ENCODE assay signal across 8 cellular contexts in genomic region chr22:29225422-29226090, GRCh38. TPM values are rescaled to one million over a fixed set of nuclear protein-coding genes. Genes with fewer than 3 reads are reported as not detected.
A peak's percentile ranks its signal among the peaks of the same experiment; 100 is the strongest.
DNase-seq lines count a peak whose midpoint lies in the region; ATAC-seq, FAIRE-seq and TF ChIP-seq lines count a peak whose summit lies in the region.
"Had no signal": no experiment of that assay in that cellular context is flagged by ENCODE, and none has a peak within 500 bp of the region (broad histone marks: within the 10 kb centered on the region; RNA-seq: fewer than 3 reads in every experiment).

No MANE protein-coding gene starts in this region.

- H3K27me3 ChIP-seq in GM12878 (replicated peaks in 1 of 2; ENCODE audit: control insufficient read depth in 2 of 2, insufficient read depth in 2 of 2, low read length in 1 of 2) = no peaks in the 10 kb centered on the region

- WGBS in GM12878 (ENCODE audit: insufficient coverage, insufficient replicate concordance, low lambda C conversion rate, missing lambda C conversion rate) = 43% methylated on average over 16 of the region's 16 CpGs

- SMC1A ChIA-PET in GM12878 (lab: Charles Lee; ENCODE audit: uncharacterized antibody, unreplicated experiment) = interaction anchor here (1.2 kb wide), 1 partner anchor 71 kb away, joined by 3 read pairs; no protein-coding TSS in a partner anchor

- no peak for FAIRE-seq in GM12878 (lab: Jason Lieb, UNC)

- no peak overlapping the region for H3K9ac ChIP-seq in GM12878 (ENCODE audit: control insufficient read depth, insufficient read depth, low read length)

- no peaks in the 10 kb centered on the region for H3K4me1 ChIP-seq in GM12878 (ENCODE audit: control insufficient read depth, insufficient read depth, low read length)

- CTCF ChIA-PET in GM12878 (lab: Yijun Ruan, JAX) = interaction anchor here (0.6 to 1.1 kb wide), 2 partner anchors 16 to 22 kb away, joined by 3 to 4 read pairs; no protein-coding TSS in a partner anchor

- ATAC-seq in GM12878 = peak; percentile 14
- ATAC-seq in left lobe of liver = peak; percentile 62
- ATAC-seq: HCT116 had no signal

- TF ChIP-seq RAD21 in GM12878 (IDR thresholded peaks at IDR 0.05; ENCODE audit: insufficient read depth, low read depth, low read length) = no peak

- intact Hi-C loops in GM12878 (cut with micrococcal nuclease; ENCODE audit: unreplicated experiment) = no loop called here

- H3K36me3 ChIP-seq in GM12878 (ENCODE audit: control insufficient read depth in 2 of 2, insufficient read depth in 2 of 2, low read length in 1 of 2) = no peaks in the 10 kb centered on the region; a peak in 1 of 4 replicates

- no peak for TF ChIP-seq CTCF in GM12878 (IDR thresholded peaks at IDR 0.05 in 2 of 3, conservative IDR thresholded peaks at IDR 0.05 in 1 of 3; ENCODE audit: control insufficient read depth in 2 of 3, extremely low read depth in 1 of 3, insufficient read depth in 1 of 3, low read depth in 3 of 3, low read length in 3 of 3)

- H3K27ac ChIP-seq in GM12878 (ENCODE audit: control insufficient read depth, insufficient read depth) = no peak overlapping the region

- peak; percentile 12; the same call in 1 of the 2 replicates for TF ChIP-seq POLR2A in GM12878 (IDR thresholded peaks at IDR 0.05; ENCODE audit: low read depth, low read length)

- no peak overlapping the region for H2AFZ ChIP-seq in GM12878 (ENCODE audit: control insufficient read depth, low read depth, low read length)

- no peak overlapping the region for H3K4me2 ChIP-seq in GM12878 (ENCODE audit: control insufficient read depth, insufficient read depth)

- POLR2A ChIA-PET in GM12878 (lab: Charles Lee) = interaction anchor here (0.8 to 0.9 kb wide), 2 partner anchors 10 kb away, joined by 3 to 5 read pairs; no protein-coding TSS in a partner anchor

- H3K79me2 ChIP-seq in GM12878 (ENCODE audit: control insufficient read depth, insufficient read depth, low read length) = no peaks in the 10 kb centered on the region

- BruUV-seq in GM12878 (replicated peaks; lab: Mats Ljungman, UMichigan) = no TSS peak

- TF ChIP-seq EP300 in GM12878 (IDR thresholded peaks at IDR 0.05; ENCODE audit: borderline replicate concordance in 1 of 2, control insufficient read depth in 1 of 2, low read depth in 2 of 2, low read length in 2 of 2) = no peak

- in situ Hi-C loops in GM12878 (cut with MboI) = no loop called here

- H3K9me3 ChIP-seq in GM12878 (replicated peaks; ENCODE audit: control insufficient read depth, insufficient read depth, low read length) = no peaks in the 10 kb centered on the region

- no peaks in the 10 kb centered on the region for H4K20me1 ChIP-seq in GM12878 (ENCODE audit: control insufficient read depth, insufficient read depth)

- peak; percentile 52 for DNase-seq in MV-4-11 (lab: John Stamatoyannopoulos, UW)
- DNase-seq in GM12878 (ENCODE audit: low read depth, low spot score) = no peak
- DNase-seq in left lobe of liver (ENCODE audit: low spot score) = no peak
- DNase-seq in stromal cell of bone marrow (ENCODE audit: low read depth) = peak; percentile 30
- DNase-seq in NCI-H526 (lab: John Stamatoyannopoulos, UW) = no peak
- DNase-seq in putamen (ENCODE audit: low spot score) = no peak
- no peak for DNase-seq in NCI-H446 treated with DMSO at 0.1 percent for 48 hours (lab: John Stamatoyannopoulos, UW)

- H3K4me3 ChIP-seq in GM12878 = no peak overlapping the region

- RAD21 ChIA-PET in GM12878 (lab: Charles Lee; ENCODE audit: unreplicated experiment) = interaction anchor here (0.6 kb wide), 2 partner anchors 8 to 130 kb away, joined by 3 to 4 read pairs; no protein-coding TSS in a partner anchor

TF ChIP-seq in GM12878, 131 proteins besides CTCF, POLR2A, EP300 and RAD21:
- TF ChIP-seq BRCA1 (IDR thresholded peaks at IDR 0.05; ENCODE audit: low read depth, low read length) (no peak), SUPT20H (IDR thresholded peaks at IDR 0.05; ENCODE audit: borderline replicate concordance, control insufficient read depth, low read depth, low read length) (no peak), KDM1A (IDR thresholded peaks at IDR 0.05; ENCODE audit: borderline replicate concordance) (no peak), CHD4 (IDR thresholded peaks at IDR 0.05) (no peak)

RNA-seq across cellular contexts. Expression of gene EMID1, which starts 19.9 kb away (rescaled TPM):
- total RNA-seq in GM12878 (2013; cell fraction: nucleolus; rRNA removed) = 185 and 191 TPM in 2 replicates
- total RNA-seq in GM12878 (2014; rRNA removed) (12.0 and 19.4 TPM in 2 replicates), GM12878 (2014; rRNA removed; fragmentation: Illumina TruSeq; extraction: Trizol) (4.3 and 5.8 TPM in 2 replicates), GM12878 (2021) (17.5 and 18.3 TPM in 2 replicates), left lobe of liver (1.3 TPM)
- 2.5 TPM for polyA plus RNA-seq in GM12878 (2011; ENCODE audit: low read depth)
- polyA plus RNA-seq in GM12878 (2011; rRNA removed) (29.3 and 60.3 TPM in 2 replicates), GM12878 (2014; fragmentation: Illumina TruSeq; extraction: Trizol) (0.54 and 2.3 TPM in 2 replicates), GM12878 (2014; fragmentation: Nextera tagmentation; extraction: Ambion mirVana) (1 to 10 TPM; 1.2 to 2.3 TPM), GM12878 (2014; rRNA removed) (20.7 and 23.8 TPM in 2 replicates), GM12878 (2016; fragmentation: Nextera tagmentation; extraction: Ambion mirVana) (10 to 100 TPM in 1 of 2 experiments, 1 to 10 TPM in 1; 10.0 to 13.9 TPM)
- 73.9 and 121 TPM in 2 replicates for polyA plus RNA-seq in GM12878 (2011; cell fraction: cytosol; rRNA removed)
- polyA plus RNA-seq in GM12878 (2011; cell fraction: nucleus; rRNA removed) = 196 and 245 TPM in 2 replicates
- polyA plus RNA-seq in GM12878 (2012) = 7.6 and 8.4 TPM in 2 replicates
- polyA minus RNA-seq in GM12878 (2011; rRNA and poly(A)+ RNA removed) = 53.3 and 85.9 TPM in 2 replicates
- 22.1 and 26.0 TPM in 2 replicates for polyA minus RNA-seq in GM12878 (2011; cell fraction: cytosol; rRNA and poly(A)+ RNA removed)
- 59.2 and 86.3 TPM in 2 replicates for polyA minus RNA-seq in GM12878 (2011; cell fraction: nucleus; rRNA and poly(A)+ RNA removed)

RNA-seq across cellular contexts. Expression of gene RHBDD3, which starts 42.2 kb away (rescaled TPM):
- 36.7 and 43.7 TPM in 2 replicates for total RNA-seq in GM12878 (2013; cell fraction: nucleolus; rRNA removed)
- total RNA-seq in GM12878 (2014; rRNA removed) = 30.7 and 37.9 TPM in 2 replicates
- total RNA-seq in GM12878 (2014; rRNA removed; fragmentation: Illumina TruSeq; extraction: Trizol) = 10.0 and 11.9 TPM in 2 replicates
- 23.1 and 28.4 TPM in 2 replicates for total RNA-seq in GM12878 (2021)
- 5.3 TPM for polyA plus RNA-seq in GM12878 (2011; ENCODE audit: low read depth)
- 3.8 and 8.6 TPM in 2 replicates for polyA plus RNA-seq in GM12878 (2011; rRNA removed)
- polyA plus RNA-seq in GM12878 (2011; cell fraction: cytosol; rRNA removed) = 14.9 and 23.0 TPM in 2 replicates
- 23.5 and 35.8 TPM in 2 replicates for polyA plus RNA-seq in GM12878 (2011; cell fraction: nucleus; rRNA removed)
- polyA plus RNA-seq in GM12878 (2012) = 13.5 and 16.4 TPM in 2 replicates
- 3.9 and 8.1 TPM in 2 replicates for polyA plus RNA-seq in GM12878 (2014; fragmentation: Illumina TruSeq; extraction: Trizol)
- polyA plus RNA-seq in GM12878 (2014; fragmentation: Nextera tagmentation; extraction: Ambion mirVana) = 1 to 10 TPM in 1 of 2 experiments, under 1 TPM in 1; 0.27 to 1.2 TPM
- polyA plus RNA-seq in GM12878 (2014; rRNA removed) = 37.6 and 41.2 TPM in 2 replicates
- 10 to 100 TPM; 36.9 to 38.7 TPM for polyA plus RNA-seq in GM12878 (2016; fragmentation: Nextera tagmentation; extraction: Ambion mirVana)
- polyA minus RNA-seq in GM12878 (2011; rRNA and poly(A)+ RNA removed) = 3.6 and 9.5 TPM in 2 replicates
- polyA minus RNA-seq in GM12878 (2011; cell fraction: cytosol; rRNA and poly(A)+ RNA removed) = 2.9 and 6.8 TPM in 2 replicates
- polyA minus RNA-seq in GM12878 (2011; cell fraction: nucleus; rRNA and poly(A)+ RNA removed) = 5.3 and 13.4 TPM in 2 replicates
- 18.9 TPM for total RNA-seq in left lobe of liver

RNA-seq across cellular contexts. Expression of gene EWSR1, which starts 42.5 kb away (rescaled TPM):
- 358 and 390 TPM in 2 replicates for total RNA-seq in GM12878 (2013; cell fraction: nucleolus; rRNA removed)
- total RNA-seq in GM12878 (2014; rRNA removed) (339 and 342 TPM in 2 replicates), GM12878 (2014; rRNA removed; fragmentation: Illumina TruSeq; extraction: Trizol) (200 and 209 TPM in 2 replicates), GM12878 (2021) (307 and 325 TPM in 2 replicates), left lobe of liver (93.3 TPM)
- 140 TPM for polyA plus RNA-seq in GM12878 (2011; ENCODE audit: low read depth)
- polyA plus RNA-seq in GM12878 (2011; rRNA removed) (233 and 400 TPM in 2 replicates), GM12878 (2014; fragmentation: Illumina TruSeq; extraction: Trizol) (430 and 480 TPM in 2 replicates), GM12878 (2014; fragmentation: Nextera tagmentation; extraction: Ambion mirVana) (100 to 1,000 TPM; 130 to 180 TPM), GM12878 (2014; rRNA removed) (369 and 388 TPM in 2 replicates), GM12878 (2016; fragmentation: Nextera tagmentation; extraction: Ambion mirVana) (100 to 1,000 TPM; 426 to 464 TPM)
- polyA plus RNA-seq in GM12878 (2011; cell fraction: cytosol; rRNA removed) = 486 and 548 TPM in 2 replicates
- polyA plus RNA-seq in GM12878 (2011; cell fraction: nucleus; rRNA removed) = 908 and 919 TPM in 2 replicates
- polyA plus RNA-seq in GM12878 (2012) = 149 and 217 TPM in 2 replicates
- 345 and 478 TPM in 2 replicates for polyA minus RNA-seq in GM12878 (2011; rRNA and poly(A)+ RNA removed)
- 124 and 140 TPM in 2 replicates for polyA minus RNA-seq in GM12878 (2011; cell fraction: cytosol; rRNA and poly(A)+ RNA removed)
- 141 and 185 TPM in 2 replicates for polyA minus RNA-seq in GM12878 (2011; cell fraction: nucleus; rRNA and poly(A)+ RNA removed)

Comparison
In these comparisons a context has a peak if more than half of its experiments do, and no peak if none do; other contexts are left out.
1. DNase-seq: peak in MV-4-11 (single experiment) and stromal cell of bone marrow (single experiment); none in GM12878 (single experiment), left lobe of liver (single experiment), NCI-H526 (0 of 2), putamen (single experiment) and NCI-H446 treated with DMSO at 0.1 percent for 48 hours (single experiment).